ENCODE assay signal across 8 cellular contexts in the genomic region with DNA sequence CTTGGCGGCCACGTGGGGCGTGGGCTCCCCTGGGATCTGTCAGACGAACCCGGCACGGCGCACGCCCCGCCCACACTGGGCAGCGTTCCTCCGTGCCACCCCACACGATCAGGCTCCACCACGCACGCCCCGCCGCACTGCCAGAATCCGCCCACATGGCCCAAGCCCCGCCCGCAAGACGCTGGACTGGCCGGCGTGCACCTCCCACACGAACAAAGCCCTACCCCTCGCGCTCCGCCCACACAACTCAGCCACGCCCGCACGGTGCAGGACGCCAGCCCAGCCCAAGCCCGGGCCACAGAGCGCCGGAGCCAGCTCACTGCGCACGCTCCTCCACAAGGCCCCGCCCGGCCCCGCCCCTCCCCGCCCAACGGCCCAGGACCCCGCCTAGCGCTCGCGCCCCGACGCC. TPM values are rescaled to one million over a fixed set of nuclear protein-coding genes. Genes with fewer than 3 reads are reported as not detected.
DNase-seq lines count a peak whose midpoint lies in the region; ATAC-seq, FAIRE-seq and TF ChIP-seq lines count a peak whose summit lies in the region.

No MANE protein-coding gene starts in this region.

- peak; percentile 75 for DNase-seq in GM04503 (ENCODE audit: low read depth)
- peak; percentile 93 to 99 for DNase-seq in HAP-1 (ENCODE audit: low spot score in 2 of 2)
- peak; percentile 96 for DNase-seq in LoVo (ENCODE audit: low spot score)
- peak; percentile 95 for DNase-seq in RCC 7860 (ENCODE audit: low spot score)
- peak; percentile 96 for DNase-seq in amniotic epithelial cell (ENCODE audit: low read depth)
- DNase-seq in heart left ventricle = peak; percentile 99 to 100 (median 99)
- peak; percentile 100 for DNase-seq in aorta

- peaks cover 13% of the 10 kb centered on the region for H3K79me2 ChIP-seq in parathyroid adenoma

- peak overlapping the region; percentile 58 for H2AFZ ChIP-seq in parathyroid adenoma

- H3K4me1 ChIP-seq in HAP-1 (peaks cover 6% of the 10 kb centered on the region), heart left ventricle (peaks cover 0 to 30% (median 12%) of the 10 kb centered on the region in 12 donors), parathyroid adenoma (no peaks in the 10 kb centered on the region), aorta (ENCODE audit: control insufficient read depth in 1 of 2, insufficient read depth in 2 of 2, low read length in 2 of 2) (no peaks in the 10 kb centered on the region)

- H3K27me3 ChIP-seq in HAP-1 (ENCODE audit: low read depth) (no peaks in the 10 kb centered on the region), heart left ventricle (no peaks in the 10 kb centered on the region), parathyroid adenoma (ENCODE audit: control insufficient read depth, insufficient read depth, low read length) (no peaks in the 10 kb centered on the region), aorta (ENCODE audit: control insufficient read depth in 1 of 2, insufficient read depth in 2 of 2, low read length in 1 of 2) (no peaks in the 10 kb centered on the region)

- H3K4me3 ChIP-seq in HAP-1 (peak overlapping the region; percentile 66), heart left ventricle (peak overlapping the region; percentile 37 to 91 (median 75)), parathyroid adenoma (ENCODE audit: low read depth, low read length) (peak overlapping the region; percentile 55), aorta (ENCODE audit: low read length in 2 of 2) (no peak overlapping the region)

- H3K9ac ChIP-seq in parathyroid adenoma = no peak overlapping the region

- WGBS in heart left ventricle, 4 donors = 1 to 20% (median 1%) methylated on average over 1 to 46 of the region's 46 CpGs
- 1% methylated on average over 31 to 46 of the region's 46 CpGs for WGBS in aorta, 2 donors

- intact Hi-C loops in heart left ventricle (cut with DNase I) = no loop called here
- intact Hi-C loops in aorta (cut with DNase I) = loop anchor here (5.0 kb wide), 2 partner anchors 61 to 1146 kb away; no protein-coding TSS in a partner anchor

- TF ChIP-seq POLR2A in heart left ventricle (IDR thresholded peaks at IDR 0.05) = no peak

- H3K36me3 ChIP-seq in HAP-1 (replicated peaks) (peaks cover 7% of the 10 kb centered on the region; the same call in 1 of the 2 replicates), heart left ventricle (peaks cover 0 to 21% (median 11%) of the 10 kb centered on the region in 9 donors), parathyroid adenoma (ENCODE audit: control insufficient read depth, insufficient read depth, low read length) (no peaks in the 10 kb centered on the region), aorta (ENCODE audit: control insufficient read depth in 1 of 2, insufficient read depth in 2 of 2, low read length in 1 of 2) (no peaks in the 10 kb centered on the region)

- FAIRE-seq in RCC 7860 (lab: Jason Lieb, UNC) = peak; percentile 42

- TF ChIP-seq CTCF in heart left ventricle (IDR thresholded peaks at IDR 0.05) (no peak), parathyroid adenoma (IDR thresholded peaks at IDR 0.05) (no peak)

- in situ Hi-C loops in HAP-1 (cut with MboI; ENCODE audit: low sequenced_read_pairs) = no loop called here

- ATAC-seq in heart left ventricle (peak; percentile 93 to 96 (median 95)), aorta (ENCODE audit: low FRiP score) (peak; percentile 95)

- H3K27ac ChIP-seq in heart left ventricle (peak overlapping the region; percentile 30 to 100 (median 98)), parathyroid adenoma (peak overlapping the region; percentile 59), aorta (ENCODE audit: low read depth in 1 of 2, low read length in 2 of 2) (no peak overlapping the region)

- peak overlapping the region; percentile 76 for H3K4me2 ChIP-seq in parathyroid adenoma (ENCODE audit: low read length)

- H3K9me3 ChIP-seq in HAP-1 = no peaks in the 10 kb centered on the region
- no peaks in the 10 kb centered on the region for H3K9me3 ChIP-seq in heart left ventricle
- H3K9me3 ChIP-seq in parathyroid adenoma (ENCODE audit: control insufficient read depth, low read length) = no peaks in the 10 kb centered on the region
- H3K9me3 ChIP-seq in aorta (ENCODE audit: control insufficient read depth, low read length) = no peaks in the 10 kb centered on the region

RNA-seq across cellular contexts. Expression of a gene that starts 0.6 kb away (rescaled TPM):
- total RNA-seq in heart left ventricle (10 to 100 TPM in 5 of 9 donors, 1 to 10 TPM in 4; 8.8 to 14.2 (median 10.5) TPM), aorta (10 to 100 TPM; 21.5 to 22.4 TPM)
- polyA plus RNA-seq in heart left ventricle (10 to 100 TPM in 1 of 2 donors, 1 to 10 TPM in 1; 7.0 to 20.0 TPM), aorta (10 to 100 TPM; 17.8 to 26.2 TPM)

Comparison
In these comparisons a context has a peak if more than half of its experiments do, and no peak if none do; other contexts are left out.
1. H3K4me3 ChIP-seq: peak in HAP-1 (single experiment), heart left ventricle (12 of 12) and parathyroid adenoma (single experiment); none in aorta (0 of 2).
2. H3K27ac ChIP-seq: peak in heart left ventricle (12 of 12) and parathyroid adenoma (single experiment); none in aorta (0 of 2).
3. intact Hi-C loops: an anchor here in aorta (5.0 kb wide); none called in heart left ventricle.
4. Peak in every context shown above with its lines, with median percentiles within 50 percentile points of each other: DNase-seq.